Comparison of ENCODE assay signal across 8 cellular contexts in the genomic region with DNA sequence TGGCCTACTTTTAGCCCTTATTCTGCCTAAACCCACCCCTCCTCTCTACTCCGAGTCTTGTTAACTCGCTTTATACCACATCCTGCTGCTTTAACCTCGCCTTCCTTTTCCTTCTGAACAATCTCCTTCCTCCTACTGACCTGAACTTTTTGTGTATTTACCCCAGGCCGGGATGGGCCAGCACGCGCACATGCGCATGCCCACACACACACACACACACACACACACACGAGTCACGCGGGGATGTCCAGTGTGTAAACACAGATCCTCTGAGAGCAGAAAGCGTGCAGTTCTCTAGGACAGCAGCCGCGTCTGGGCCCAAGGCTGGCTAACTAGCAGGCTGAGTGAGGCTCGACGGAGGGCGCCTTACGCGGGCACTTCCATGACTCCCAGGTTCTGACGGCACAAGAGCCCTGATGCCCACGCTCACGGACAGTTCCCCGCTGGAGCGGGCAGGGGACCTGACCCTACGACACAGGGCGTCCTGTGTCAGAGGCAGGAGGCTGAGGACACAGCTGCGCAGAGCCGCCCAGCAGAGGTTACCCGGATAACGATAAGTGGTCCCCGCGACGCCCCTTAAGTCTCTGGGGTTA. TPM values are rescaled to one million over a fixed set of nuclear protein-coding genes. Genes with fewer than 3 reads are reported as not detected.
A peak's percentile ranks its signal among the peaks of the same experiment; 100 is the strongest.
DNase-seq lines count a peak whose midpoint lies in the region; ATAC-seq and TF ChIP-seq lines count a peak whose summit lies in the region.

No MANE protein-coding gene starts in this region.

- H2AK9ac ChIP-seq in IMR-90 (replicated peaks; ENCODE audit: low read depth, low read length, poor library complexity) = no peak overlapping the region

- H3K9me3 Mint-ChIP-seq in activated naive CD4-positive, alpha-beta T cell treated with anti-CD3 and anti-CD28 coated beads, Interleukin-2, amount 50 U/mL, for 24 hours = peaks cover 15% of the 10 kb centered on the region

- H3K4ac ChIP-seq in IMR-90 (ENCODE audit: low read depth, low read length) = no peak overlapping the region

- no peak overlapping the region for H2BK5ac ChIP-seq in IMR-90 (ENCODE audit: low read depth, low read length, poor library complexity, severe bottlenecking)

- peaks cover 18% of the 10 kb centered on the region for H3K36me3 Mint-ChIP-seq in activated naive CD4-positive, alpha-beta T cell treated with anti-CD3 and anti-CD28 coated beads, Interleukin-2, amount 50 U/mL, for 24 hours

- H3K79me1 ChIP-seq in IMR-90 (ENCODE audit: low read depth in 1 of 2, low read length in 2 of 2) = no peaks in the 10 kb centered on the region

- H3K56ac ChIP-seq in IMR-90 (ENCODE audit: extremely low read depth, insufficient read depth, low read length) = no peak overlapping the region

- H3K27ac Mint-ChIP-seq in activated naive CD4-positive, alpha-beta T cell treated with anti-CD3 and anti-CD28 coated beads, Interleukin-2, amount 50 U/mL, for 24 hours = peak overlapping the region; percentile 97

- H3K9me3 ChIP-seq in IMR-90 (ENCODE audit: control insufficient read depth, insufficient read depth, low read length) (peaks cover 12% of the 10 kb centered on the region), mesodermal cell (ENCODE audit: control insufficient read depth, low read length) (no peaks in the 10 kb centered on the region)

- dilution Hi-C loops in IMR-90 (cut with HindIII; ENCODE audit: low sequenced_read_pairs, unreplicated experiment) = no loop called here

- no peaks in the 10 kb centered on the region for H3K9me1 ChIP-seq in IMR-90 (ENCODE audit: insufficient read depth, low read length)

- no peak overlapping the region for H3K9ac ChIP-seq in IMR-90 (ENCODE audit: low read depth, low read length)

- no peak overlapping the region for H2AK5ac ChIP-seq in IMR-90 (ENCODE audit: low read depth, low read length)

- intact Hi-C loops in IMR-90 (cut with micrococcal nuclease) = no loop called here

- DNase-seq in IMR-90 = no peak
- no peak for DNase-seq in NCI-H1092 treated with DMSO at 0.1 percent for 48 hours (lab: John Stamatoyannopoulos, UW)
- no peak for DNase-seq in NCI-H510A treated with DMSO at 0.1 percent for 48 hours (lab: John Stamatoyannopoulos, UW)
- DNase-seq in cerebellar nuclear complex (lab: John Stamatoyannopoulos, UW) = no peak

- no TSS peak for BruUV-seq in IMR-90 (replicated peaks; lab: Mats Ljungman, UMichigan)

- no peak overlapping the region for H2BK15ac ChIP-seq in IMR-90 (ENCODE audit: low read depth, low read length)

- H4K8ac ChIP-seq in IMR-90 (ENCODE audit: low read depth in 2 of 2, low read length in 2 of 2) = no peak overlapping the region

- no peak overlapping the region for H3K14ac ChIP-seq in IMR-90 (replicated peaks; ENCODE audit: low read depth, low read length)

- H3K4me1 ChIP-seq in IMR-90 (ENCODE audit: control insufficient read depth, insufficient read depth, low read length) (no peaks in the 10 kb centered on the region), mesodermal cell (ENCODE audit: control insufficient read depth, insufficient read depth, low read length, poor library complexity, severe bottlenecking) (no peaks in the 10 kb centered on the region)

- no peaks in the 10 kb centered on the region for H3K27me3 Mint-ChIP-seq in activated naive CD4-positive, alpha-beta T cell treated with anti-CD3 and anti-CD28 coated beads, Interleukin-2, amount 50 U/mL, for 24 hours

- TF ChIP-seq POLR2A in IMR-90 (IDR thresholded peaks at IDR 0.05; ENCODE audit: low read depth, low read length) = no peak

- H3K27me3 ChIP-seq in IMR-90 (ENCODE audit: control insufficient read depth, insufficient read depth, low read length) = no peaks in the 10 kb centered on the region

- peaks cover 54% of the 10 kb centered on the region for H3K4me1 Mint-ChIP-seq in activated naive CD4-positive, alpha-beta T cell treated with anti-CD3 and anti-CD28 coated beads, Interleukin-2, amount 50 U/mL, for 24 hours

- H3K36me3 ChIP-seq in IMR-90 (ENCODE audit: control insufficient read depth, insufficient read depth, low read length) (no peaks in the 10 kb centered on the region), mesodermal cell (ENCODE audit: control insufficient read depth, insufficient read depth, low read length) (no peaks in the 10 kb centered on the region)

- in situ Hi-C loops in IMR-90 (cut with MboI; ENCODE audit: low sequenced_read_pairs) = no loop called here

- no peak overlapping the region for H2BK120ac ChIP-seq in IMR-90 (ENCODE audit: low read depth, low read length)

- H3K27ac ChIP-seq in IMR-90 (ENCODE audit: insufficient read depth, low read length) = no peak overlapping the region
- H3K27ac ChIP-seq in mesodermal cell (ENCODE audit: low read depth, low read length, severe bottlenecking) = no peak overlapping the region

- TF ChIP-seq RAD21 in IMR-90 (IDR thresholded peaks at IDR 0.05; ENCODE audit: low read length) = no peak

- no peak overlapping the region for H3K18ac ChIP-seq in IMR-90 (ENCODE audit: low read depth, low read length)

- no peak overlapping the region for H3K4me2 ChIP-seq in IMR-90 (ENCODE audit: low read depth, low read length)

- WGBS in IMR-90 (ENCODE audit: extremely low coverage in 2 of 2, insufficient read length in 1 of 2), 2 experiments = 46% methylated on average over 22 of the region's 32 CpGs; no CpG with 5 or more reads in 1 of the 2 experiments
- 82 to 89% methylated on average over 21 to 31 of the region's 32 CpGs for WGBS in mesodermal cell (ENCODE audit: insufficient coverage in 2 of 2), 2 experiments

- H4K20me1 ChIP-seq in IMR-90 (ENCODE audit: insufficient read depth, low read length) = no peaks in the 10 kb centered on the region

- no peak overlapping the region for H4K91ac ChIP-seq in IMR-90 (ENCODE audit: insufficient read depth, low read depth, low read length)

- no peak overlapping the region for H4K5ac ChIP-seq in IMR-90 (ENCODE audit: low read depth, low read length)

- CTCF ChIA-PET in IMR-90 (lab: Yijun Ruan, JAX) = no interaction called here

- H3K4me3 Mint-ChIP-seq in activated naive CD4-positive, alpha-beta T cell treated with anti-CD3 and anti-CD28 coated beads, Interleukin-2, amount 50 U/mL, for 24 hours = peak overlapping the region; percentile 88

- POLR2A ChIA-PET in IMR-90 (lab: Charles Lee; ENCODE audit: unreplicated experiment) = no interaction called here

- H3K23ac ChIP-seq in IMR-90 (ENCODE audit: low read depth, low read length) = no peak overlapping the region

- H2BK20ac ChIP-seq in IMR-90 (ENCODE audit: low read depth, low read length) = no peak overlapping the region

- ATAC-seq in GM19467 (IDR thresholded peaks at IDR 0.05; ENCODE audit: unreplicated experiment) = peak; percentile 16
- ATAC-seq in IMR-90 (ENCODE audit: low read depth) = no peak
- no peak for ATAC-seq in GM21737 (IDR thresholded peaks at IDR 0.05; ENCODE audit: unreplicated experiment)

- peak overlapping the region; percentile 43 for H2AFZ ChIP-seq in IMR-90 (replicated peaks; ENCODE audit: low read length, poor library complexity)

- no peak overlapping the region for H3K4me3 ChIP-seq in IMR-90 (ENCODE audit: insufficient read depth, low read depth, low read length)
- H3K4me3 ChIP-seq in mesodermal cell (ENCODE audit: extremely low read depth, insufficient read depth, low read length, poor library complexity, severe bottlenecking) = peak overlapping the region; percentile 23

- no peak for TF ChIP-seq CTCF in IMR-90 (conservative IDR thresholded peaks at IDR 0.05; ENCODE audit: low read depth, low read length)

TF ChIP-seq in IMR-90, 13 proteins besides CTCF, POLR2A, EP300 and RAD21:
- TF ChIP-seq, protein P1, sequence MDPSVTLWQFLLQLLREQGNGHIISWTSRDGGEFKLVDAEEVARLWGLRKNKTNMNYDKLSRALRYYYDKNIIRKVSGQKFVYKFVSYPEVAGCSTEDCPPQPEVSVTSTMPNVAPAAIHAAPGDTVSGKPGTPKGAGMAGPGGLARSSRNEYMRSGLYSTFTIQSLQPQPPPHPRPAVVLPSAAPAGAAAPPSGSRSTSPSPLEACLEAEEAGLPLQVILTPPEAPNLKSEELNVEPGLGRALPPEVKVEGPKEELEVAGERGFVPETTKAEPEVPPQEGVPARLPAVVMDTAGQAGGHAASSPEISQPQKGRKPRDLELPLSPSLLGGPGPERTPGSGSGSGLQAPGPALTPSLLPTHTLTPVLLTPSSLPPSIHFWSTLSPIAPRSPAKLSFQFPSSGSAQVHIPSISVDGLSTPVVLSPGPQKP (IDR thresholded peaks at IDR 0.05; ENCODE audit: borderline replicate concordance, low read depth, low read length) = no peak
- TF ChIP-seq SMC3 (IDR thresholded peaks at IDR 0.05; ENCODE audit: low read depth, low read length) (no peak), CHD1 (IDR thresholded peaks at IDR 0.05; ENCODE audit: low read depth, low read length) (no peak), CEBPB (IDR thresholded peaks at IDR 0.05; ENCODE audit: low read depth, low read length) (no peak), BHLHE40 (IDR thresholded peaks at IDR 0.05; ENCODE audit: low read depth, low read length) (no peak), MAFK (IDR thresholded peaks at IDR 0.05; ENCODE audit: low read depth, low read length) (no peak), RFX5 (IDR thresholded peaks at IDR 0.05; ENCODE audit: low read depth, low read length) (no peak), MXI1 (IDR thresholded peaks at IDR 0.05; ENCODE audit: borderline replicate concordance, low read depth, low read length) (no peak)
- TF ChIP-seq, protein P2, sequence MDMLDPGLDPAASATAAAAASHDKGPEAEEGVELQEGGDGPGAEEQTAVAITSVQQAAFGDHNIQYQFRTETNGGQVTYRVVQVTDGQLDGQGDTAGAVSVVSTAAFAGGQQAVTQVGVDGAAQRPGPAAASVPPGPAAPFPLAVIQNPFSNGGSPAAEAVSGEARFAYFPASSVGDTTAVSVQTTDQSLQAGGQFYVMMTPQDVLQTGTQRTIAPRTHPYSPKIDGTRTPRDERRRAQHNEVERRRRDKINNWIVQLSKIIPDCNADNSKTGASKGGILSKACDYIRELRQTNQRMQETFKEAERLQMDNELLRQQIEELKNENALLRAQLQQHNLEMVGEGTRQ (IDR thresholded peaks at IDR 0.05; ENCODE audit: low read depth, low read length) = no peak

RNA-seq across cellular contexts. Expression of a gene that starts 0.6 kb away (rescaled TPM):
- not detected in 2 replicates for total RNA-seq in IMR-90 (2012; rRNA removed)
- polyA plus RNA-seq in IMR-90 (2012; rRNA removed) = not detected in 2 replicates
- polyA plus RNA-seq in IMR-90 (2012; cell fraction: cytosol; rRNA removed) = not detected in 2 replicates
- not detected in 2 replicates for polyA plus RNA-seq in IMR-90 (2012; cell fraction: nucleus; rRNA removed; ENCODE audit: low replicate concordance)
- polyA plus RNA-seq in mesodermal cell (2013, experiment 1 of 2) = 1.00 TPM
- polyA plus RNA-seq in mesodermal cell (2013, experiment 2 of 2) = 0.46 TPM

RNA-seq across cellular contexts. Expression of a gene that starts 56.4 kb away (rescaled TPM):
- total RNA-seq in IMR-90 (2012; rRNA removed) = under 0.01 TPM in 1 of 2 replicates, not detected in the other
- 0.07 and 0.11 TPM in 2 replicates for polyA plus RNA-seq in IMR-90 (2012; rRNA removed)
- polyA plus RNA-seq in IMR-90 (2012; cell fraction: cytosol; rRNA removed) = 0.02 and 0.11 TPM in 2 replicates
- 0.08 TPM in 2 replicates for polyA plus RNA-seq in IMR-90 (2012; cell fraction: nucleus; rRNA removed; ENCODE audit: low replicate concordance)
- polyA plus RNA-seq in mesodermal cell (2013, experiment 1 of 2) = 0.59 TPM
- polyA plus RNA-seq in mesodermal cell (2013, experiment 2 of 2) = 0.30 TPM
